Comparison of ENCODE assay signal across 4 cellular contexts in the genomic region with DNA sequence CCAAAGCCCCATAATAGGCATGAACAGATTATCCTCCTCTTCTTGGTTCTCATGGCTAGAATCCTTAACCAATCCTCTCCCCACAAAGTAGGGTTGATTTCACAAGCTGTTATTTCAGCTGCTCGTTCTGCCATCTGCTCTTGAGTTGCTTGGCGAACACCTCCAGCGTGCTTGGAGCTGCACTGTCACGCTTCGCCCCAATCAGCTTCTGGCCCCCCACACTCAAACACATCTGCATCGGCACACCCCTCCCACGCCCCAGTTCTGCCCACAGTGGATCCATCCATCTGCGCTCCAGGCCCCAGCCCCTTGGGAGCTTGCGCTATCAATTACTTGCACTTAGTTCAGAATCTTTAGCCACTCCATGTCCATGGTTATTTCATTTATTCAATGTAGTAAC. TPM values are rescaled to one million over a fixed set of nuclear protein-coding genes. Genes with fewer than 3 reads are reported as not detected.
"Had no signal": no experiment of that assay in that cellular context is flagged by ENCODE, and none has a peak within 500 bp of the region (broad histone marks: within the 10 kb centered on the region; RNA-seq: fewer than 3 reads in every experiment).

No MANE protein-coding gene starts in this region.

RNA-seq across cellular contexts. Expression of gene FOXD4, which starts 17.8 kb away (rescaled TPM):
- total RNA-seq: activated CD4-positive, alpha-beta memory T cell treated with anti-CD3 and anti-CD28 coated beads for 36 hours; activated CD4-positive, alpha-beta T cell treated with anti-CD3 and anti-CD28 coated beads, Interleukin-2, amount 10 ng/mL, durations not matched to agents 24 days and 14 days; activated CD8-positive, alpha-beta T cell treated with anti-CD3 and anti-CD28 coated beads for 36 hours; T-helper 17 cell had no signal
